In genomic region chr9:71646131-71646530, GRCh38 we compare ENCODE assay signal across 31 cellular contexts.
DNase-seq lines count a peak whose midpoint lies in the region; ATAC-seq and TF ChIP-seq lines count a peak whose summit lies in the region.
"Had no signal": no experiment of that assay in that cellular context is flagged by ENCODE, and none has a peak within 500 bp of the region (broad histone marks: within the 10 kb centered on the region; RNA-seq: fewer than 3 reads in every experiment).

No MANE protein-coding gene starts in this region.

- H3K36me3 Mint-ChIP-seq in activated CD8-positive, alpha-beta T cell treated with anti-CD3 and anti-CD28 coated beads, Interleukin-2, amount 10 ng/mL, durations not matched to agents 7 days and 5 days (ENCODE audit: low read depth), result peaks cover 5% of the 10 kb centered on the region
- H3K36me3 Mint-ChIP-seq in activated CD8-positive, alpha-beta T cell treated with anti-CD3 and anti-CD28 coated beads for 36 hours (ENCODE audit: low read depth), result no peaks in the 10 kb centered on the region
- H3K36me3 Mint-ChIP-seq in type B pancreatic cell, result no peaks in the 10 kb centered on the region
- H3K36me3 Mint-ChIP-seq: CD8-positive, alpha-beta memory T cell; mesothelial cell of epicardium had no signal

- no peaks in the 10 kb centered on the region for H3K36me3 ChIP-seq in SJSA1
- no peaks in the 10 kb centered on the region for H3K36me3 ChIP-seq in trophoblast cell (ENCODE audit: control insufficient read depth in 1 of 2, insufficient read depth in 2 of 2, low read length in 2 of 2)
- H3K36me3 ChIP-seq: brain microvascular endothelial cell, left lung, stomach, tibial artery had no signal

- H3K9me3 ChIP-seq in SJSA1 (replicated peaks) (no peaks in the 10 kb centered on the region), trophoblast cell (ENCODE audit: insufficient read depth, low read depth, low read length) (no peaks in the 10 kb centered on the region)
- H3K9me3 ChIP-seq: left lung, psoas muscle, stomach, tibial artery had no signal

- H4K8ac ChIP-seq in trophoblast cell (ENCODE audit: low read depth, low read length), result no peak overlapping the region

- H3K79me2 ChIP-seq in trophoblast cell (ENCODE audit: control insufficient read depth, insufficient read depth, low read length, poor library complexity), result no peaks in the 10 kb centered on the region

- no peak for TF ChIP-seq CTCF in activated CD8-positive, alpha-beta T cell treated with anti-CD3 and anti-CD28 coated beads for 36 hours (IDR thresholded peaks at IDR 0.05)
- TF ChIP-seq CTCF in type B pancreatic cell (conservative IDR thresholded peaks at IDR 0.05), result no peak

- H3K4me1 ChIP-seq in SJSA1 (replicated peaks) (peaks cover 18% of the 10 kb centered on the region), trophoblast cell (ENCODE audit: control insufficient read depth in 1 of 2, insufficient read depth in 2 of 2, low read length in 2 of 2) (peaks cover 8% of the 10 kb centered on the region in 2 experiments)

- H3K27ac ChIP-seq in SJSA1 (peak overlapping the region; percentile 28), trophoblast cell (ENCODE audit: low read depth, low read length) (no peak overlapping the region)
- H3K27ac ChIP-seq: brain microvascular endothelial cell, psoas muscle, stomach, tibial artery had no signal

- H4K12ac ChIP-seq in trophoblast cell (ENCODE audit: low read depth, low read length), result no peak overlapping the region

- H3K79me1 ChIP-seq in trophoblast cell (ENCODE audit: low read length), result peaks cover 8% of the 10 kb centered on the region

- H2BK5ac ChIP-seq in trophoblast cell (ENCODE audit: low read depth, low read length, poor library complexity), result no peak overlapping the region

- H2AK5ac ChIP-seq in trophoblast cell (ENCODE audit: low read length), result no peak overlapping the region

- peak overlapping the region; percentile 9 for H3K27ac Mint-ChIP-seq in activated CD8-positive, alpha-beta T cell treated with anti-CD3 and anti-CD28 coated beads, Interleukin-2, amount 10 ng/mL, durations not matched to agents 7 days and 5 days
- no peak overlapping the region for H3K27ac Mint-ChIP-seq in activated CD8-positive, alpha-beta T cell treated with anti-CD3 and anti-CD28 coated beads for 36 hours
- no peak overlapping the region for H3K27ac Mint-ChIP-seq in type B pancreatic cell
- H3K27ac Mint-ChIP-seq: activated naive CD4-positive, alpha-beta T cell treated with anti-CD3 and anti-CD28 coated beads, Interleukin-2, amount 50 U/mL, for 24 hours; B cell; mesothelial cell of epicardium; naive thymus-derived CD4-positive, alpha-beta T cell had no signal

- H3K4me1 Mint-ChIP-seq in activated CD8-positive, alpha-beta T cell treated with anti-CD3 and anti-CD28 coated beads, Interleukin-2, amount 10 ng/mL, durations not matched to agents 7 days and 5 days (ENCODE audit: low read depth), result peaks cover 38% of the 10 kb centered on the region
- H3K4me1 Mint-ChIP-seq in activated CD8-positive, alpha-beta T cell treated with anti-CD3 and anti-CD28 coated beads for 36 hours (ENCODE audit: low read depth), result peaks cover 12% of the 10 kb centered on the region
- H3K4me1 Mint-ChIP-seq in type B pancreatic cell (ENCODE audit: unreplicated experiment), result peaks cover 5% of the 10 kb centered on the region

- POLR2A ChIA-PET in activated CD8-positive, alpha-beta T cell treated with anti-CD3 and anti-CD28 coated beads, Interleukin-2, amount 10 ng/mL, durations not matched to agents 7 days and 5 days (lab: Charles Lee), result no interaction called here
- POLR2A ChIA-PET in activated CD8-positive, alpha-beta T cell treated with anti-CD3 and anti-CD28 coated beads for 36 hours (lab: Charles Lee), result no interaction called here

- H2BK12ac ChIP-seq in trophoblast cell (ENCODE audit: low read length), result peak overlapping the region; percentile 83

- H2AFZ ChIP-seq in trophoblast cell (ENCODE audit: insufficient read depth, low read length, poor library complexity), result no peak overlapping the region

- H2BK120ac ChIP-seq in trophoblast cell (ENCODE audit: insufficient read depth, low read length, poor library complexity), result no peak overlapping the region

- H3K27me3 Mint-ChIP-seq in activated CD8-positive, alpha-beta T cell treated with anti-CD3 and anti-CD28 coated beads, Interleukin-2, amount 10 ng/mL, durations not matched to agents 7 days and 5 days (ENCODE audit: low read depth), result peaks cover 15% of the 10 kb centered on the region
- H3K27me3 Mint-ChIP-seq in activated CD8-positive, alpha-beta T cell treated with anti-CD3 and anti-CD28 coated beads for 36 hours, result no peaks in the 10 kb centered on the region
- no peaks in the 10 kb centered on the region for H3K27me3 Mint-ChIP-seq in type B pancreatic cell

- H3K27me3 ChIP-seq in SJSA1 (replicated peaks), result no peaks in the 10 kb centered on the region
- H3K27me3 ChIP-seq in trophoblast cell (ENCODE audit: insufficient read depth, low read length), result no peaks in the 10 kb centered on the region
- H3K27me3 ChIP-seq: brain microvascular endothelial cell, left lung, tibial artery had no signal

- H3K9ac ChIP-seq in trophoblast cell (ENCODE audit: low read length), result no peak overlapping the region

- H3K4me3 Mint-ChIP-seq in activated CD8-positive, alpha-beta T cell treated with anti-CD3 and anti-CD28 coated beads, Interleukin-2, amount 10 ng/mL, durations not matched to agents 7 days and 5 days, result no peak overlapping the region
- H3K4me3 Mint-ChIP-seq in activated CD8-positive, alpha-beta T cell treated with anti-CD3 and anti-CD28 coated beads for 36 hours, result no peak overlapping the region
- H3K4me3 Mint-ChIP-seq in type B pancreatic cell, result no peak overlapping the region
- H3K4me3 Mint-ChIP-seq: activated naive CD4-positive, alpha-beta T cell treated with anti-CD3 and anti-CD28 coated beads, Interleukin-2, amount 50 U/mL, for 24 hours; B cell; mesothelial cell of epicardium had no signal

- no peak overlapping the region for H3K4me3 ChIP-seq in SJSA1
- H3K4me3 ChIP-seq in trophoblast cell (ENCODE audit: low read depth, low read length), result no peak overlapping the region
- H3K4me3 ChIP-seq: GM12878, left lung, psoas muscle, stomach, tibial artery had no signal

- no peak overlapping the region for H3K14ac ChIP-seq in trophoblast cell (ENCODE audit: low read length)

- no peak overlapping the region for H4K91ac ChIP-seq in trophoblast cell (ENCODE audit: low read depth, low read length)

- DNase-seq in activated CD8-positive, alpha-beta T cell treated with anti-CD3 and anti-CD28 coated beads, Interleukin-2, amount 10 ng/mL, durations not matched to agents 7 days and 5 days, result no peak
- no peak for DNase-seq in activated CD8-positive, alpha-beta T cell treated with anti-CD3 and anti-CD28 coated beads for 36 hours
- peak in 1 of 2 experiments; percentile 15 for DNase-seq in SJSA1 (ENCODE audit: low read depth in 1 of 2, low spot score in 2 of 2)
- DNase-seq in fibroblast of peridontal ligament (ENCODE audit: extremely low read depth), result peak; percentile 50
- no peak for DNase-seq in trophoblast cell
- DNase-seq in type B pancreatic cell (ENCODE audit: extremely low spot score, unreplicated experiment), result no peak
- DNase-seq: activated CD4-positive, alpha-beta T cell treated with anti-CD3 and anti-CD28 coated beads, Interleukin-2, amount 50 U/mL, for 48 hours; activated CD4-positive, CD25-positive, alpha-beta regulatory T cell treated with anti-CD3 and anti-CD28 coated beads, Interleukin-2, amount 50 U/mL, for 72 hours; activated CD8-positive, alpha-beta memory T cell treated with anti-CD3 and anti-CD28 coated beads, Interleukin-2, amount 50 U/mL, for 48 hours; amygdala; brain microvascular endothelial cell; CD8-positive, alpha-beta memory T cell; cerebellar nuclear complex; DMS 273 treated with DMSO at 0.1 percent for 48 hours; left lung; naive thymus-derived CD4-positive, alpha-beta T cell; NCI-H1092 treated with DMSO at 0.1 percent for 48 hours; NCI-H2029; NCI-H82; psoas muscle; stimulated activated CD4-positive, alpha-beta T cell treated with anti-CD3 and anti-CD28 coated beads, Interleukin-12 subunit alpha, Interleukin-12 subunit beta, amount 100 ng/mL, for 4 hours; stimulated activated CD4-positive, alpha-beta T cell treated with anti-CD3 and anti-CD28 coated beads, Interleukin-4, amount 100 ng/mL, for 1 hour; stomach; tibial artery had no signal

- H3K4ac ChIP-seq in trophoblast cell (ENCODE audit: low read depth, low read length), result no peak overlapping the region

- H3K23ac ChIP-seq in trophoblast cell (ENCODE audit: low read length), result no peak overlapping the region

- intact Hi-C loops in activated CD8-positive, alpha-beta T cell treated with anti-CD3 and anti-CD28 coated beads for 36 hours (cut with micrococcal nuclease), result no loop called here

- H3K18ac ChIP-seq in trophoblast cell (ENCODE audit: low read length), result no peak overlapping the region

- ATAC-seq in activated CD8-positive, alpha-beta T cell treated with anti-CD3 and anti-CD28 coated beads, Interleukin-2, amount 10 ng/mL, durations not matched to agents 7 days and 5 days, result no peak
- no peak for ATAC-seq in activated CD8-positive, alpha-beta T cell treated with anti-CD3 and anti-CD28 coated beads for 36 hours
- no peak for ATAC-seq in GM18867 (IDR thresholded peaks at IDR 0.05; ENCODE audit: unreplicated experiment)
- no peak for ATAC-seq in GM21390 (IDR thresholded peaks at IDR 0.05; ENCODE audit: unreplicated experiment)
- ATAC-seq: naive thymus-derived CD4-positive, alpha-beta T cell; psoas muscle; SK-N-SH treated with all-trans-retinoic acid at 6 μM for 48 hours had no signal

- H3K4me2 ChIP-seq in trophoblast cell (ENCODE audit: low read length), result peak overlapping the region; percentile 20

- CTCF ChIA-PET in activated CD8-positive, alpha-beta T cell treated with anti-CD3 and anti-CD28 coated beads, Interleukin-2, amount 10 ng/mL, durations not matched to agents 7 days and 5 days (lab: Charles Lee), result interaction anchor here (1.4 to 3.2 kb wide), 2 partner anchors 7 to 18 kb away, joined by 4 to 12 read pairs; no protein-coding TSS in a partner anchor
- CTCF ChIA-PET in activated CD8-positive, alpha-beta T cell treated with anti-CD3 and anti-CD28 coated beads for 36 hours (lab: Charles Lee), result interaction anchor here (0.8 to 1.0 kb wide), 3 partner anchors 9 to 393 kb away, joined by 3 to 4 read pairs (median 3); no protein-coding TSS in a partner anchor

- H3K9me3 Mint-ChIP-seq in activated CD8-positive, alpha-beta T cell treated with anti-CD3 and anti-CD28 coated beads, Interleukin-2, amount 10 ng/mL, durations not matched to agents 7 days and 5 days (ENCODE audit: insufficient read depth), result no peaks in the 10 kb centered on the region
- no peaks in the 10 kb centered on the region for H3K9me3 Mint-ChIP-seq in activated CD8-positive, alpha-beta T cell treated with anti-CD3 and anti-CD28 coated beads for 36 hours
- no peaks in the 10 kb centered on the region for H3K9me3 Mint-ChIP-seq in type B pancreatic cell
- H3K9me3 Mint-ChIP-seq: activated naive CD4-positive, alpha-beta T cell treated with anti-CD3 and anti-CD28 coated beads, Interleukin-2, amount 50 U/mL, for 24 hours; CD8-positive, alpha-beta memory T cell had no signal

- no CpG with 5 or more reads among the region's 1 CpG for WGBS in trophoblast cell (ENCODE audit: extremely low coverage, insufficient coverage, insufficient read length)
